In genomic region chr5:142568271-142568995, GRCh38 we compare ENCODE assay signal across 1 cellular context.
TF ChIP-seq lines count a peak whose summit lies in the region.

No MANE protein-coding gene starts in this region.

TF ChIP-seq in IMR-90, 13 proteins besides CTCF, POLR2A, EP300 and RAD21 (continued from another document):
- TF ChIP-seq FOS (IDR thresholded peaks at IDR 0.05; ENCODE audit: low read depth, low read length): peak; percentile 37; the same call in 1 of the 2 replicates
- peak; percentile 80; the same call in 1 of the 2 replicates for TF ChIP-seq CHD1 (IDR thresholded peaks at IDR 0.05; ENCODE audit: low read depth, low read length)
